Comparison of ENCODE assay signal across 20 cellular contexts in genomic region chr3:126945891-126946290, GRCh38.
"Had no signal": no experiment of that assay in that cellular context is flagged by ENCODE, and none has a peak within 500 bp of the region (broad histone marks: within the 10 kb centered on the region; RNA-seq: fewer than 3 reads in every experiment).

No MANE protein-coding gene starts in this region.

- H3K4me2 ChIP-seq: KMS-11 had no signal

- DNase-seq: Kasumi-1, MM.1S, NCI-H1092 treated with DMSO at 0.1 percent for 48 hours, NCI-H1436, NCI-H187, NCI-H2029, NCI-H2081 treated with DMSO at 0.1 percent for 48 hours, NCI-H2171, NCI-H226, NCI-H524, NCI-H526 treated with DMSO at 0.1 percent for 48 hours, NCI-H748 treated with DMSO at 0.1 percent for 48 hours, Right ventricle myocardium superior, RPMI8226, SIG-M5 had no signal

- H3K27me3 ChIP-seq: SJSA1 had no signal

- H3K9me3 ChIP-seq: SJSA1 had no signal

- H3K4me3 ChIP-seq: K562, SJSA1, SK-N-MC had no signal

- H3K36me3 ChIP-seq: SJSA1 had no signal

- H3K27ac Mint-ChIP-seq: IgD-negative memory B cell had no signal

- H3K4me1 ChIP-seq: SJSA1 had no signal

- H3K9ac ChIP-seq: KMS-11 had no signal

- H3K9me3 Mint-ChIP-seq: IgD-negative memory B cell had no signal

- H3K27ac ChIP-seq: KMS-11, SJSA1, SK-N-MC had no signal

- H3K4me3 Mint-ChIP-seq: IgD-negative memory B cell had no signal
